In the genomic region with DNA sequence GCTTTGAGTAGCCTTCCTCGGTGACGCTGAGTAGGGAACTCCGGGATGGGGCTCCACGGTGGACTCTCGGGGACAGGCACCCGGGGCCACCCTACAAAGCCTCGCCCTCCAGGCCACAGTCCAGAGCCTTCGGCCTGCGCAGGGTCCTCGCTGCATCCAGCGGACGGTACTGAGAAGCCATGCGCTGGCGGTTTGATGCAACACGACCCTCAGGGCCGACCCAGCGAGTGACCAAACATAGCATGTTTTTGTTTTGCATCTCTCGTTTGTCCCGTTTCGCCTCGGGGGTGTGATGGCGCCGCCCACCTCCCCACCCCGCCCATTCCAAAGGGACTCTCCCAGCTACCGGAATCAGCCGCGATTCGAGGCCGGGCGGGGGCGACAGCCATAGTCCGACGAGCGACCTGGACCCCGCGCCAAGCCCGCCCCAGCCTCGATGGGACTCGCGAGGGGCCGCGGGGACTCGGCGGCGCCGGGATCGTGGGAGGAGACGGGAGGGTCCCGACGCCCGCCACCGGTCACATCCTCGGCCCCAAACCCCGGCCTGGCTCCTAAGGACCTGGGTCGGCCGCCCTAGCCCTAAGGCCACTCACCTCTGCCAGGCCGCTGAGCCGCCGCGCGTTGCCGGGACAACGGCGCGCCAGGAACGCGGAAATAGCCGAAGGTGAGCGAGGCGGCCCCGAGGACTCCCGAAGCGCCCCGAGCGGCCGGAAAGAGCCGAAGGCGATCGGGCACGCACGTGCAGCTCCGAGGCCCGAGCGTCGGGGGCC, we compare ENCODE assay signal across 8 cellular contexts. TPM values are rescaled to one million over a fixed set of nuclear protein-coding genes. Genes with fewer than 3 reads are reported as not detected.
DNase-seq lines count a peak whose midpoint lies in the region; ATAC-seq, FAIRE-seq and TF ChIP-seq lines count a peak whose summit lies in the region.

No MANE protein-coding gene starts in this region.

- TF ChIP-seq RAD21 in H1 (IDR thresholded peaks at IDR 0.05 in 1 of 2, conservative IDR thresholded peaks at IDR 0.05 in 1 of 2; ENCODE audit: low read depth in 2 of 2, low read length in 2 of 2) = 0 out of 4 replicates have a peak, but pooled peaks of 1 of the 2 experiments have one; percentile 1

- H3K56ac ChIP-seq in H1 (replicated peaks; ENCODE audit: insufficient read length, low read depth, low read length) = peak overlapping the region; percentile 33

- H2BK12ac ChIP-seq in H1 (ENCODE audit: low read depth, low read length) = no peak overlapping the region

- in situ Hi-C loops in ACHN (cut with HindIII; ENCODE audit: low pct_ligation_motif_present, low pct_unique_long_range_greater_than_20kb, low sequenced_read_pairs) = no loop called here

- no peak overlapping the region for H3K4ac ChIP-seq in H1 (replicated peaks; ENCODE audit: insufficient read length, low read depth, low read length)

- no peak overlapping the region for H2AK5ac ChIP-seq in H1 (ENCODE audit: low read depth, low read length)

- ATAC-seq in GM18909 (IDR thresholded peaks at IDR 0.05; ENCODE audit: poor library complexity, unreplicated experiment) (peak; percentile 46), memory B cell (ENCODE audit: low read depth) (peak; percentile 55)
- peak; percentile 53 for ATAC-seq in activated CD8-positive, alpha-beta memory T cell treated with anti-CD3 and anti-CD28 coated beads, Interleukin-2, amount 10 ng/mL, durations not matched to agents 7 days and 5 days

- H3K36me3 Mint-ChIP-seq in activated CD8-positive, alpha-beta memory T cell treated with anti-CD3 and anti-CD28 coated beads, Interleukin-2, amount 10 ng/mL, durations not matched to agents 7 days and 5 days = peaks cover 3% of the 10 kb centered on the region
- H3K36me3 Mint-ChIP-seq in memory B cell = peaks cover 6% of the 10 kb centered on the region

- no peak for FAIRE-seq in H1 (lab: Jason Lieb, UNC)

- peaks cover 7 to 11% of the 10 kb centered on the region in 2 experiments for H4K20me1 ChIP-seq in H1 (replicated peaks in 1 of 2; ENCODE audit: control insufficient read depth in 1 of 2, insufficient read depth in 2 of 2, low read length in 2 of 2)

- H3K9me3 Mint-ChIP-seq in activated CD8-positive, alpha-beta memory T cell treated with anti-CD3 and anti-CD28 coated beads, Interleukin-2, amount 10 ng/mL, durations not matched to agents 7 days and 5 days (ENCODE audit: low read depth) = no peaks in the 10 kb centered on the region
- H3K9me3 Mint-ChIP-seq in memory B cell = no peaks in the 10 kb centered on the region

- peak overlapping the region; percentile 84 for H3K4me3 ChIP-seq in NT2/D1 (ENCODE audit: insufficient read length, low read depth)
- peak overlapping the region; percentile 64 to 85 (median 74) for H3K4me3 ChIP-seq in H1 (ENCODE audit: extremely low read depth in 1 of 4, insufficient read depth in 2 of 4, low read depth in 3 of 4, low read length in 4 of 4)

- TF ChIP-seq EP300 in H1 (IDR thresholded peaks at IDR 0.05; ENCODE audit: borderline replicate concordance in 1 of 2, low read depth in 2 of 2, low read length in 2 of 2) = no peak

- no peak overlapping the region for H2BK120ac ChIP-seq in H1 (replicated peaks; ENCODE audit: low read depth, low read length)

- no peak overlapping the region for H2BK15ac ChIP-seq in H1 (ENCODE audit: low read length)

- peak overlapping the region; percentile 30; the same call in 1 of the 2 replicates for H3K27ac ChIP-seq in H1 (ENCODE audit: low read depth, low read length)

- H3K14ac ChIP-seq in H1 (ENCODE audit: insufficient read length) = no peak overlapping the region

- peak overlapping the region; percentile 96 for H4K8ac ChIP-seq in H1 (ENCODE audit: extremely low read depth, insufficient read depth, low read length)

- H3K79me1 ChIP-seq in H1 (ENCODE audit: low read depth, low read length) = peaks cover 4% of the 10 kb centered on the region

- peak overlapping the region; percentile 59 for H4K5ac ChIP-seq in H1 (ENCODE audit: insufficient read length, low read depth, low read length)

- no peak overlapping the region for H4K91ac ChIP-seq in H1 (replicated peaks; ENCODE audit: insufficient read length, low read length)

- TF ChIP-seq POLR2A in H1 (IDR thresholded peaks at IDR 0.05; ENCODE audit: control extremely low read depth in 1 of 2, low read depth in 2 of 2, low read length in 2 of 2) = 0 out of 3 replicates have a peak, but pooled peaks of 1 of the 2 experiments have one; percentile 31

- H3K4me1 ChIP-seq in NT2/D1 (ENCODE audit: insufficient read depth, insufficient read length) = peaks cover 7% of the 10 kb centered on the region
- peaks cover 3 to 13% (median 7%) of the 10 kb centered on the region in 4 experiments; a peak in 5 of 7 replicates for H3K4me1 ChIP-seq in H1 (replicated peaks in 1 of 4; ENCODE audit: control insufficient read depth in 3 of 4, insufficient read depth in 4 of 4, low read length in 3 of 4)

- 1% methylated on average over 59 of the region's 85 CpGs; no CpG with 5 or more reads in 1 of the 2 experiments for WGBS in H1 (ENCODE audit: extremely low coverage in 1 of 2, insufficient coverage in 1 of 2, insufficient read length in 1 of 2, insufficient replicate concordance in 2 of 2, low coverage in 1 of 2, low lambda C conversion rate in 2 of 2, missing lambda C conversion rate in 1 of 2), 2 experiments

- peak overlapping the region; percentile 20 for H2BK5ac ChIP-seq in H1 (ENCODE audit: low read depth, low read length)

- no peak overlapping the region for H3K23ac ChIP-seq in H1 (ENCODE audit: insufficient read length)

- DNase-seq in ACHN (peak; percentile 94), HPDE6-E6E7 (ENCODE audit: extremely low spot score) (peak; percentile 70), NT2/D1 (ENCODE audit: low read depth, low spot score) (peak; percentile 93), H1 (ENCODE audit: low read depth in 1 of 2, low spot score in 2 of 2) (peak; percentile 68 to 99), memory B cell (ENCODE audit: low spot score in 2 of 2) (peak; percentile 92 to 98)
- peak; percentile 93 for DNase-seq in activated CD8-positive, alpha-beta memory T cell treated with anti-CD3 and anti-CD28 coated beads, Interleukin-2, amount 10 ng/mL, durations not matched to agents 7 days and 5 days
- DNase-seq in stimulated activated CD4-positive, alpha-beta T cell treated with anti-CD3 and anti-CD28 coated beads, TNF-alpha, amount 100 ng/mL, for 4 hours (ENCODE audit: low read depth in 3 of 3) = peak; percentile 79 to 88 (median 81)

- H3K27me3 ChIP-seq in NT2/D1 (ENCODE audit: insufficient read depth, insufficient read length) = peaks cover 25% of the 10 kb centered on the region
- peaks cover 0 to 10% (median 8%) of the 10 kb centered on the region in 4 experiments; a peak in 5 of 7 replicates for H3K27me3 ChIP-seq in H1 (replicated peaks in 1 of 4; ENCODE audit: control insufficient read depth in 3 of 4, extremely low read depth in 1 of 4, insufficient read depth in 3 of 4, low read length in 3 of 4)

- H3K9me3 ChIP-seq in NT2/D1 (ENCODE audit: insufficient read depth, low read length) (no peaks in the 10 kb centered on the region), H1 (ENCODE audit: insufficient read depth in 2 of 2, low read depth in 1 of 2, low read length in 1 of 2) (no peaks in the 10 kb centered on the region)

- H3K4me3 Mint-ChIP-seq in activated CD8-positive, alpha-beta memory T cell treated with anti-CD3 and anti-CD28 coated beads, Interleukin-2, amount 10 ng/mL, durations not matched to agents 7 days and 5 days = peak overlapping the region; percentile 83
- peak overlapping the region; percentile 67 for H3K4me3 Mint-ChIP-seq in memory B cell

- POLR2A ChIA-PET in H1 (lab: Charles Lee; ENCODE audit: partially characterized antibody) = interaction anchor here (0.6 to 2.0 kb wide), 14 partner anchors 8 to 747 kb away, joined by 3 to 11 read pairs (median 3); partner anchors contain the start of genes JPT2, MAPK8IP3 and NME3

- no peak for TF ChIP-seq CTCF in H1 (IDR thresholded peaks at IDR 0.05; ENCODE audit: control extremely low read depth in 1 of 3, insufficient read depth in 1 of 3, low read depth in 1 of 3, low read length in 3 of 3)

- H3K27me3 Mint-ChIP-seq in activated CD8-positive, alpha-beta memory T cell treated with anti-CD3 and anti-CD28 coated beads, Interleukin-2, amount 10 ng/mL, durations not matched to agents 7 days and 5 days = no peaks in the 10 kb centered on the region
- no peaks in the 10 kb centered on the region for H3K27me3 Mint-ChIP-seq in memory B cell

- peaks cover 0 to 22% of the 10 kb centered on the region in 2 experiments; a peak in 2 of 4 replicates for H3K79me2 ChIP-seq in H1 (ENCODE audit: control insufficient read depth in 1 of 2, insufficient read depth in 2 of 2, low read length in 2 of 2)

- H3K18ac ChIP-seq in H1 (ENCODE audit: extremely low read depth, low read length) = no peak overlapping the region

- no peak overlapping the region for H2BK20ac ChIP-seq in H1 (ENCODE audit: low read length)

- peak overlapping the region; percentile 63 to 84 for H3K4me2 ChIP-seq in H1 (ENCODE audit: insufficient read depth in 1 of 2, low read depth in 2 of 2, low read length in 2 of 2)

- H3K4me1 Mint-ChIP-seq in activated CD8-positive, alpha-beta memory T cell treated with anti-CD3 and anti-CD28 coated beads, Interleukin-2, amount 10 ng/mL, durations not matched to agents 7 days and 5 days = peaks cover 33% of the 10 kb centered on the region
- H3K4me1 Mint-ChIP-seq in memory B cell = peaks cover 11% of the 10 kb centered on the region

- peak overlapping the region; percentile 100 for H3K27ac Mint-ChIP-seq in activated CD8-positive, alpha-beta memory T cell treated with anti-CD3 and anti-CD28 coated beads, Interleukin-2, amount 10 ng/mL, durations not matched to agents 7 days and 5 days
- H3K27ac Mint-ChIP-seq in memory B cell = peak overlapping the region; percentile 89

- H3K36me3 ChIP-seq in NT2/D1 (ENCODE audit: insufficient read depth, insufficient read length, low read length) = peaks cover 17% of the 10 kb centered on the region
- peaks cover 0 to 14% (median 7%) of the 10 kb centered on the region in 4 experiments; a peak in 4 of 8 replicates for H3K36me3 ChIP-seq in H1 (ENCODE audit: control insufficient read depth in 2 of 4, insufficient read depth in 4 of 4, low read length in 3 of 4)

- H3K9ac ChIP-seq in NT2/D1 (ENCODE audit: insufficient read length, low read depth) = peak overlapping the region; percentile 95
- H3K9ac ChIP-seq in H1 (replicated peaks in 1 of 4; ENCODE audit: extremely low read depth in 1 of 4, low read depth in 3 of 4, low read length in 3 of 4) = peak overlapping the region in 3 of 4 experiments; percentile 55 to 75 (median 72); a peak in 6 of 7 replicates

- CTCF ChIA-PET in activated CD8-positive, alpha-beta memory T cell treated with anti-CD3 and anti-CD28 coated beads, Interleukin-2, amount 10 ng/mL, durations not matched to agents 7 days and 5 days (lab: Charles Lee) = interaction anchor here (0.7 to 2.2 kb wide), 4 partner anchors 96 to 193 kb away, joined by 3 to 22 read pairs (median 4); partner anchors contain the start of genes EME2, MAPK8IP3 and MRPS34
- CTCF ChIA-PET in H1 (lab: Charles Lee; ENCODE audit: partially characterized antibody) = interaction anchor here (1.3 to 1.4 kb wide), 2 partner anchors 72 to 114 kb away, joined by 3 to 6 read pairs; no protein-coding TSS in a partner anchor

- peak overlapping the region; percentile 19; the same call in 1 of the 2 replicates for H2AFZ ChIP-seq in H1 (ENCODE audit: low read length)

- H3K23me2 ChIP-seq in H1 (ENCODE audit: low read depth, low read length) = peaks cover 22% of the 10 kb centered on the region

RNA-seq across cellular contexts. Expression of gene IFT140, which starts 1.6 kb away (rescaled TPM):
- 1 to 10 TPM; 6.3 to 8.3 TPM for total RNA-seq in activated CD8-positive, alpha-beta memory T cell treated with anti-CD3 and anti-CD28 coated beads, Interleukin-2, amount 10 ng/mL, durations not matched to agents 7 days and 5 days
- total RNA-seq in H1 (2021; fragmentation: NEBNext Ultra II Directional; extraction: Animal tissue kit (Norgen Biotek cat#: 25700)) = 20.6 and 20.9 TPM in 2 replicates
- 9.7 and 16.1 TPM in 2 replicates for polyA plus RNA-seq in H1 (2011; rRNA removed)
- polyA plus RNA-seq in H1 (2011; cell fraction: cytosol; rRNA removed) = 12.5 TPM
- polyA plus RNA-seq in H1 (2011; cell fraction: nucleus; rRNA removed) = 49.0 TPM
- 14.1 to 26.4 TPM (median 19.7 TPM) in 4 replicates for polyA plus RNA-seq in H1 (2012, experiment 1 of 2)
- 12.9 TPM for polyA plus RNA-seq in H1 (2012, experiment 2 of 2)
- polyA plus RNA-seq in H1 (2013, experiment 1 of 2) = 8.0 TPM
- polyA plus RNA-seq in H1 (2013, experiment 2 of 2) = 7.3 TPM
- 26.4 and 41.3 TPM in 2 replicates for polyA minus RNA-seq in H1 (2011; rRNA and poly(A)+ RNA removed)
- polyA minus RNA-seq in H1 (2011; cell fraction: cytosol; rRNA and poly(A)+ RNA removed) = 15.2 TPM
- 43.1 TPM for polyA minus RNA-seq in H1 (2011; cell fraction: nucleus; rRNA and poly(A)+ RNA removed)

RNA-seq across cellular contexts. Expression of gene CRAMP1, which starts 1.9 kb away (rescaled TPM):
- total RNA-seq in activated CD8-positive, alpha-beta memory T cell treated with anti-CD3 and anti-CD28 coated beads, Interleukin-2, amount 10 ng/mL, durations not matched to agents 7 days and 5 days = 10 to 100 TPM; 26.8 to 31.1 TPM
- total RNA-seq in H1 (2021; fragmentation: NEBNext Ultra II Directional; extraction: Animal tissue kit (Norgen Biotek cat#: 25700)) = 23.2 and 26.2 TPM in 2 replicates
- 19.2 and 31.0 TPM in 2 replicates for polyA plus RNA-seq in H1 (2011; rRNA removed)
- polyA plus RNA-seq in H1 (2011; cell fraction: cytosol; rRNA removed) = 13.1 TPM
- polyA plus RNA-seq in H1 (2011; cell fraction: nucleus; rRNA removed) = 52.6 TPM
- polyA plus RNA-seq in H1 (2012, experiment 1 of 2) = 16.3 to 23.4 TPM (median 19.7 TPM) in 4 replicates
- polyA plus RNA-seq in H1 (2012, experiment 2 of 2) = 8.7 TPM
- polyA plus RNA-seq in H1 (2013, experiment 1 of 2) = 10.7 TPM
- polyA plus RNA-seq in H1 (2013, experiment 2 of 2) = 11.4 TPM
- 20.1 and 23.0 TPM in 2 replicates for polyA minus RNA-seq in H1 (2011; rRNA and poly(A)+ RNA removed)
- 13.2 TPM for polyA minus RNA-seq in H1 (2011; cell fraction: cytosol; rRNA and poly(A)+ RNA removed)
- polyA minus RNA-seq in H1 (2011; cell fraction: nucleus; rRNA and poly(A)+ RNA removed) = 18.7 TPM

Comparison
In these comparisons a context has a peak if more than half of its experiments do, and no peak if none do; other contexts are left out.
1. Peak in every context shown above with its lines: DNase-seq, ATAC-seq, H3K4me3 ChIP-seq and H3K27ac ChIP-seq.